8 cellular contexts compared by ENCODE assay signal in the genomic region with DNA sequence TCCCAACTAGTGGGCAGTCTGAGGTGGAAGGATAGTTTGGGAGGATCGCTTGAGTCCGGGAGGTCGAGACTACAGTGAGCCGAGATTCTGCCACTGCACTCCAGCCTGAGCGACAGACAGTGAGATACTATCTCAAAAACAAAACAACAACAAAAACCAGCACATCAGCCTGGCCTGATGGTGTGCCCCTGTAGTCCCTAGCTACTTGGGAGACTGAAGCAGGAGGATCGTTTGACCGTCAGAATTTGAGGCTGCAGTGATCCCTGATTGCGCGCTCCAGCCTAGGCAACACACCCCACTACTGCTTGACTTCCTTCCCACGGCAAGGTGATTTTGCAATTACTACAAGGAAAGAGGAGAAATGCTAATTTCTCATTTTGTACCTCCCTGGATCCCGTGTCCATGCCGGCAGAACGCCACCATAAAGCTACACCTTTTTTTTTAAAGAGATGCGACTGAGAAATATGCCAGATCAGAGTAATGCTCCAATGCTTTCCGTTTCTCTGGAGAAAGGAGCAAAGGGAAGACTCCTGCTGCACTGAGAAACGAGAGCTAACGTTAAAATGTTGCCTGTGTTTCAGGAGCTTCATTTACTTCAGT. TPM values are rescaled to one million over a fixed set of nuclear protein-coding genes. Genes with fewer than 3 reads are reported as not detected.
A peak's percentile ranks its signal among the peaks of the same experiment; 100 is the strongest.
DNase-seq lines count a peak whose midpoint lies in the region; ATAC-seq lines count a peak whose summit lies in the region.

No MANE protein-coding gene starts in this region.

- peaks cover 5% of the 10 kb centered on the region for H3K36me3 ChIP-seq in CD8-positive, alpha-beta memory T cell (ENCODE audit: insufficient read depth, low read length)
- H3K36me3 ChIP-seq in MG63 (peaks cover 8% of the 10 kb centered on the region), skeletal muscle satellite cell (ENCODE audit: insufficient read depth, low read length) (peaks cover 3% of the 10 kb centered on the region)

- peak overlapping the region; percentile 92 for H3K27ac ChIP-seq in CD8-positive, alpha-beta memory T cell (ENCODE audit: low read depth, low read length)
- H3K27ac ChIP-seq in angular gyrus (ENCODE audit: low read depth, low read length): peak overlapping the region; percentile 77

- no peaks in the 10 kb centered on the region for H3K27me3 Mint-ChIP-seq in CD8-positive, alpha-beta memory T cell

- H3K4me2 ChIP-seq in skeletal muscle satellite cell (ENCODE audit: low read length): peak overlapping the region; percentile 93

- peak overlapping the region; percentile 95 for H3K4me3 ChIP-seq in CD8-positive, alpha-beta memory T cell (ENCODE audit: low read length)
- peak overlapping the region; percentile 80 for H3K4me3 ChIP-seq in MG63
- peak overlapping the region; percentile 97 for H3K4me3 ChIP-seq in iPS-11a (ENCODE audit: low read depth, low read length)
- peak overlapping the region; percentile 92 for H3K4me3 ChIP-seq in skeletal muscle satellite cell (ENCODE audit: low read length)

- CTCF ChIA-PET in CD8-positive, alpha-beta memory T cell (lab: Charles Lee): interaction anchor here (0.9 to 2.4 kb wide), 2 partner anchors 18 to 73 kb away, joined by 3 to 6 read pairs; no protein-coding TSS in a partner anchor

- peak; percentile 3 for ATAC-seq in GM19463 (IDR thresholded peaks at IDR 0.05; ENCODE audit: unreplicated experiment)
- no peak for ATAC-seq in GM21786 (IDR thresholded peaks at IDR 0.05; ENCODE audit: unreplicated experiment)

- DNase-seq in CD8-positive, alpha-beta memory T cell: peak in 1 of 5 donors; percentile 17
- DNase-seq in MG63 (no peak), GOT3 (lab: John Stamatoyannopoulos, UW) (no peak)

- peak overlapping the region; percentile 87 to 99 (median 96) for H3K27ac Mint-ChIP-seq in CD8-positive, alpha-beta memory T cell

- POLR2A ChIA-PET in CD8-positive, alpha-beta memory T cell (lab: Charles Lee): interaction anchor here (0.9 to 2.0 kb wide), 6 partner anchors 26 to 586 kb away, joined by 3 to 6 read pairs (median 4); a partner anchor contains a TSS

- peaks cover 36 to 53% (median 47%) of the 10 kb centered on the region in 3 donors for H3K4me1 Mint-ChIP-seq in CD8-positive, alpha-beta memory T cell

- no peaks in the 10 kb centered on the region for H3K9me3 Mint-ChIP-seq in CD8-positive, alpha-beta memory T cell

- H3K36me3 Mint-ChIP-seq in CD8-positive, alpha-beta memory T cell: peaks cover 0 to 18% (median 2%) of the 10 kb centered on the region in 3 donors

- H3K9me3 ChIP-seq in CD8-positive, alpha-beta memory T cell (ENCODE audit: low read length): no peaks in the 10 kb centered on the region
- H3K9me3 ChIP-seq in MG63 (no peaks in the 10 kb centered on the region), skeletal muscle satellite cell (replicated peaks; ENCODE audit: low read length) (no peaks in the 10 kb centered on the region)

- peak overlapping the region; percentile 92 to 98 (median 95) for H3K4me3 Mint-ChIP-seq in CD8-positive, alpha-beta memory T cell

- peaks cover 31% of the 10 kb centered on the region for H3K4me1 ChIP-seq in CD8-positive, alpha-beta memory T cell (ENCODE audit: insufficient read depth, low read length)
- H3K4me1 ChIP-seq in skeletal muscle satellite cell (ENCODE audit: control insufficient read depth, insufficient read depth, low read length): peaks cover 27% of the 10 kb centered on the region

- peak overlapping the region; percentile 94 for H3K9ac ChIP-seq in skeletal muscle satellite cell (ENCODE audit: low read depth, low read length)

- no peaks in the 10 kb centered on the region for H3K27me3 ChIP-seq in CD8-positive, alpha-beta memory T cell (ENCODE audit: insufficient read depth, low read length, poor library complexity, severe bottlenecking)
- H3K27me3 ChIP-seq in MG63: no peaks in the 10 kb centered on the region
- H3K27me3 ChIP-seq in skeletal muscle satellite cell (ENCODE audit: control insufficient read depth, insufficient read depth, low read length): no peaks in the 10 kb centered on the region

RNA-seq across cellular contexts. Expression of a gene that starts 0.7 kb away (rescaled TPM):
- total RNA-seq in CD8-positive, alpha-beta memory T cell: 10 to 100 TPM; 62.7 to 66.9 TPM
- polyA plus RNA-seq in CD8-positive, alpha-beta memory T cell: 63.8 TPM
- total RNA-seq in MG63 (2014; rRNA removed; shearing (Covaris generic); ENCODE audit: low replicate concordance): 43.6 and 57.4 TPM in 2 replicates
- 103 and 105 TPM in 2 replicates for total RNA-seq in skeletal muscle satellite cell (2012; rRNA removed)
